ENCODE assay signal across 1 cellular context in genomic region chr16:16940351-16940750, GRCh38.
TF ChIP-seq lines count a peak whose summit lies in the region.

No MANE protein-coding gene starts in this region.

TF ChIP-seq in K562, 482 proteins besides CTCF, POLR2A, EP300 and RAD21:
- TF ChIP-seq PBX2 (CRISPR knock-in tag; IDR thresholded peaks at IDR 0.05; ENCODE audit: low read depth) (no peak), PBX2 (tag; conservative IDR thresholded peaks at IDR 0.05; ENCODE audit: low read depth) (no peak), FUS (optimal IDR thresholded peaks at IDR 0.05; ENCODE audit: low read depth, low read length) (no peak), SRF (CRISPR knock-in tag; IDR thresholded peaks at IDR 0.05) (no peak), TRIM24 (IDR thresholded peaks at IDR 0.05) (no peak), FOXK2 (conservative IDR thresholded peaks at IDR 0.05 in 1 of 2, IDR thresholded peaks at IDR 0.05 in 1 of 2; ENCODE audit: low read depth in 2 of 2) (no peak), NONO (IDR thresholded peaks at IDR 0.05; ENCODE audit: low read depth in 2 of 2, low read length in 1 of 2) (no peak), NFRKB (IDR thresholded peaks at IDR 0.05; ENCODE audit: low read depth) (peak; percentile 53; the same call in 1 of the 2 replicates), CGGBP1 (CRISPR knock-in tag; IDR thresholded peaks at IDR 0.05) (no peak), YY1 (IDR thresholded peaks at IDR 0.05; ENCODE audit: borderline replicate concordance in 1 of 3, control insufficient read depth in 1 of 3, extremely low read depth in 1 of 3, insufficient read depth in 3 of 3, insufficient read length in 1 of 3, insufficient replicate concordance in 2 of 3, low read depth in 1 of 3, low read length in 2 of 3) (peak; percentile 51 to 91 (median 58)), ZNF384 (IDR thresholded peaks at IDR 0.05; ENCODE audit: low read depth, low read length) (no peak), PKNOX1 (IDR thresholded peaks at IDR 0.05) (0 out of 2 replicates have a peak, but pooled peaks have one; percentile 46), GATAD2B (IDR thresholded peaks at IDR 0.05; ENCODE audit: borderline replicate concordance) (no peak), RFX1 (IDR thresholded peaks at IDR 0.05) (peak; percentile 58; the same call in 1 of the 2 replicates), KAT8 (IDR thresholded peaks at IDR 0.05; ENCODE audit: low read depth) (peak; percentile 89; the same call in 1 of the 2 replicates), RFX7 (CRISPR knock-in tag; IDR thresholded peaks at IDR 0.05) (no peak), GTF2F1 (IDR thresholded peaks at IDR 0.05; ENCODE audit: low read depth, low read length) (no peak), POLR2H (tag; IDR thresholded peaks at IDR 0.05; ENCODE audit: low read depth) (no peak), TEAD4 (IDR thresholded peaks at IDR 0.05; ENCODE audit: low read length) (peak; percentile 65; the same call in 1 of the 2 replicates), TEAD4 (CRISPR knock-in tag; IDR thresholded peaks at IDR 0.05; ENCODE audit: borderline replicate concordance) (no peak), CEBPB (tag; IDR thresholded peaks at IDR 0.05) (peak; percentile 35; the same call in 1 of the 2 replicates), SP1 (CRISPR knock-in tag; IDR thresholded peaks at IDR 0.05) (no peak)
- TF ChIP-seq, protein P1, sequence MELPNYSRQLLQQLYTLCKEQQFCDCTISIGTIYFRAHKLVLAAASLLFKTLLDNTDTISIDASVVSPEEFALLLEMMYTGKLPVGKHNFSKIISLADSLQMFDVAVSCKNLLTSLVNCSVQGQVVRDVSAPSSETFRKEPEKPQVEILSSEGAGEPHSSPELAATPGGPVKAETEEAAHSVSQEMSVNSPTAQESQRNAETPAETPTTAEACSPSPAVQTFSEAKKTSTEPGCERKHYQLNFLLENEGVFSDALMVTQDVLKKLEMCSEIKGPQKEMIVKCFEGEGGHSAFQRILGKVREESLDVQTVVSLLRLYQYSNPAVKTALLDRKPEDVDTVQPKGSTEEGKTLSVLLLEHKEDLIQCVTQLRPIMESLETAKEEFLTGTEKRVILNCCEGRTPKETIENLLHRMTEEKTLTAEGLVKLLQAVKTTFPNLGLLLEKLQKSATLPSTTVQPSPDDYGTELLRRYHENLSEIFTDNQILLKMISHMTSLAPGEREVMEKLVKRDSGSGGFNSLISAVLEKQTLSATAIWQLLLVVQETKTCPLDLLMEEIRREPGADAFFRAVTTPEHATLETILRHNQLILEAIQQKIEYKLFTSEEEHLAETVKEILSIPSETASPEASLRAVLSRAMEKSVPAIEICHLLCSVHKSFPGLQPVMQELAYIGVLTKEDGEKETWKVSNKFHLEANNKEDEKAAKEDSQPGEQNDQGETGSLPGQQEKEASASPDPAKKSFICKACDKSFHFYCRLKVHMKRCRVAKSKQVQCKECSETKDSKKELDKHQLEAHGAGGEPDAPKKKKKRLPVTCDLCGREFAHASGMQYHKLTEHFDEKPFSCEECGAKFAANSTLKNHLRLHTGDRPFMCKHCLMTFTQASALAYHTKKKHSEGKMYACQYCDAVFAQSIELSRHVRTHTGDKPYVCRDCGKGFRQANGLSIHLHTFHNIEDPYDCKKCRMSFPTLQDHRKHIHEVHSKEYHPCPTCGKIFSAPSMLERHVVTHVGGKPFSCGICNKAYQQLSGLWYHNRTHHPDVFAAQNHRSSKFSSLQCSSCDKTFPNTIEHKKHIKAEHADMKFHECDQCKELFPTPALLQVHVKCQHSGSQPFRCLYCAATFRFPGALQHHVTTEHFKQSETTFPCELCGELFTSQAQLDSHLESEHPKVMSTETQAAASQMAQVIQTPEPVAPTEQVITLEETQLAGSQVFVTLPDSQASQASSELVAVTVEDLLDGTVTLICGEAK (IDR thresholded peaks at IDR 0.05) = no peak
- TF ChIP-seq, protein P1 (CRISPR knock-in tag; IDR thresholded peaks at IDR 0.05) = no peak
- TF ChIP-seq, protein P2, sequence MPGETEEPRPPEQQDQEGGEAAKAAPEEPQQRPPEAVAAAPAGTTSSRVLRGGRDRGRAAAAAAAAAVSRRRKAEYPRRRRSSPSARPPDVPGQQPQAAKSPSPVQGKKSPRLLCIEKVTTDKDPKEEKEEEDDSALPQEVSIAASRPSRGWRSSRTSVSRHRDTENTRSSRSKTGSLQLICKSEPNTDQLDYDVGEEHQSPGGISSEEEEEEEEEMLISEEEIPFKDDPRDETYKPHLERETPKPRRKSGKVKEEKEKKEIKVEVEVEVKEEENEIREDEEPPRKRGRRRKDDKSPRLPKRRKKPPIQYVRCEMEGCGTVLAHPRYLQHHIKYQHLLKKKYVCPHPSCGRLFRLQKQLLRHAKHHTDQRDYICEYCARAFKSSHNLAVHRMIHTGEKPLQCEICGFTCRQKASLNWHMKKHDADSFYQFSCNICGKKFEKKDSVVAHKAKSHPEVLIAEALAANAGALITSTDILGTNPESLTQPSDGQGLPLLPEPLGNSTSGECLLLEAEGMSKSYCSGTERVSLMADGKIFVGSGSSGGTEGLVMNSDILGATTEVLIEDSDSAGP (CRISPR knock-in tag; IDR thresholded peaks at IDR 0.05) = no peak
